Comparison of ENCODE assay signal across 23 cellular contexts in genomic region chr2:28978606-28979005, GRCh38. TPM values are rescaled to one million over a fixed set of nuclear protein-coding genes. Genes with fewer than 3 reads are reported as not detected.
"Had no signal": no experiment of that assay in that cellular context is flagged by ENCODE, and none has a peak within 500 bp of the region (broad histone marks: within the 10 kb centered on the region; RNA-seq: fewer than 3 reads in every experiment).

No MANE protein-coding gene starts in this region.

- DNase-seq: activated CD4-positive, alpha-beta memory T cell treated with anti-CD3 and anti-CD28 coated beads for 36 hours; activated CD4-positive, alpha-beta T cell treated with anti-CD3 and anti-CD28 coated beads for 4 hours; activated CD4-positive, CD25-positive, alpha-beta regulatory T cell; activated CD8-positive, alpha-beta memory T cell treated with anti-CD3 and anti-CD28 coated beads, Interleukin-2, amount 10 ng/mL, durations not matched to agents 7 days and 5 days; heart right ventricle; islet precursor cell; left cardiac atrium; occipital lobe; stimulated activated CD4-positive, alpha-beta T cell treated with anti-CD3 and anti-CD28 coated beads, Interleukin-15, amount 100 ng/mL, for 24 hours; stimulated activated naive B cell treated with anti-CD40 and anti-IgM and Interleukin-4, amounts not matched to agents 10 μg/mL and 1 μg/mL and 100 μg/mL, for 72 hours; T-helper 1 cell; T-helper 9 cell; trophoblast cell; uterus had no signal

- H3K9me3 Mint-ChIP-seq: activated T-helper 1 cell treated with anti-CD3 and anti-CD28 coated beads, Interleukin-12 subunit alpha, Interleukin-12 subunit beta, Interleukin-2, Interleukin-4 antibody, amounts not matched to agents 30 ng/mL and 10 ng/mL and 1 ng/mL, durations not matched to agents 14 hours and 24 hours and 36 hours; memory B cell; natural killer cell treated with Interleukin-12 subunit alpha and Interleukin-12 subunit beta and Interleukin-15 and Interleukin-18, amount 100 ng/mL, for 72 hours; stimulated activated naive B cell treated with anti-CD40 and anti-IgM and Interleukin-4, amounts not matched to agents 10 μg/mL and 1 μg/mL and 100 μg/mL, for 72 hours had no signal

- H3K4me3 ChIP-seq: breast epithelium, heart right ventricle, sigmoid colon, smooth muscle cell, uterus had no signal

- H3K36me3 Mint-ChIP-seq: activated CD4-positive, alpha-beta memory T cell treated with anti-CD3 and anti-CD28 coated beads for 36 hours; activated CD8-positive, alpha-beta memory T cell treated with anti-CD3 and anti-CD28 coated beads, Interleukin-2, amount 10 ng/mL, durations not matched to agents 7 days and 5 days; activated naive CD8-positive, alpha-beta T cell; memory B cell; natural killer cell treated with Interleukin-12 subunit alpha and Interleukin-12 subunit beta and Interleukin-15 and Interleukin-18, amount 100 ng/mL, for 72 hours; stimulated activated naive B cell treated with anti-CD40 and anti-IgM and Interleukin-4, amounts not matched to agents 10 μg/mL and 1 μg/mL and 100 μg/mL, for 72 hours had no signal

- H3K27ac ChIP-seq: breast epithelium, heart right ventricle, sigmoid colon, uterus had no signal

- H3K36me3 ChIP-seq: breast epithelium, heart right ventricle, sigmoid colon, uterus had no signal

- H3K4me1 ChIP-seq: uterus had no signal

- H3K9me3 ChIP-seq: sigmoid colon, uterus had no signal

- H3K27me3 ChIP-seq: breast epithelium, heart right ventricle, sigmoid colon, uterus had no signal

- H3K27ac Mint-ChIP-seq: activated CD4-positive, alpha-beta memory T cell treated with anti-CD3 and anti-CD28 coated beads for 36 hours; activated CD8-positive, alpha-beta memory T cell treated with anti-CD3 and anti-CD28 coated beads, Interleukin-2, amount 10 ng/mL, durations not matched to agents 7 days and 5 days; activated naive CD8-positive, alpha-beta T cell; activated T-helper 1 cell treated with anti-CD3 and anti-CD28 coated beads, Interleukin-12 subunit alpha, Interleukin-12 subunit beta, Interleukin-2, Interleukin-4 antibody, amounts not matched to agents 30 ng/mL and 10 ng/mL and 1 ng/mL, durations not matched to agents 14 hours and 24 hours and 36 hours; memory B cell had no signal

- ATAC-seq: activated CD8-positive, alpha-beta memory T cell treated with anti-CD3 and anti-CD28 coated beads, Interleukin-2, amount 10 ng/mL, durations not matched to agents 7 days and 5 days; heart right ventricle; left cardiac atrium; natural killer cell treated with Interleukin-12 subunit alpha and Interleukin-12 subunit beta and Interleukin-15 and Interleukin-18, amount 100 ng/mL, for 72 hours; stimulated activated naive B cell treated with anti-CD40 and anti-IgM and Interleukin-4, amounts not matched to agents 10 μg/mL and 1 μg/mL and 100 μg/mL, for 72 hours had no signal

- H3K4me1 Mint-ChIP-seq: memory B cell; stimulated activated naive B cell treated with anti-CD40 and anti-IgM and Interleukin-4, amounts not matched to agents 10 μg/mL and 1 μg/mL and 100 μg/mL, for 72 hours had no signal

- H3K27me3 Mint-ChIP-seq: activated CD4-positive, alpha-beta memory T cell treated with anti-CD3 and anti-CD28 coated beads for 36 hours; activated CD8-positive, alpha-beta memory T cell treated with anti-CD3 and anti-CD28 coated beads, Interleukin-2, amount 10 ng/mL, durations not matched to agents 7 days and 5 days; activated naive CD8-positive, alpha-beta T cell; natural killer cell treated with Interleukin-12 subunit alpha and Interleukin-12 subunit beta and Interleukin-15 and Interleukin-18, amount 100 ng/mL, for 72 hours had no signal

- H3K4me3 Mint-ChIP-seq: activated CD4-positive, alpha-beta memory T cell treated with anti-CD3 and anti-CD28 coated beads for 36 hours; activated CD8-positive, alpha-beta memory T cell treated with anti-CD3 and anti-CD28 coated beads, Interleukin-2, amount 10 ng/mL, durations not matched to agents 7 days and 5 days; activated naive CD8-positive, alpha-beta T cell; activated T-helper 1 cell treated with anti-CD3 and anti-CD28 coated beads, Interleukin-12 subunit alpha, Interleukin-12 subunit beta, Interleukin-2, Interleukin-4 antibody, amounts not matched to agents 30 ng/mL and 10 ng/mL and 1 ng/mL, durations not matched to agents 14 hours and 24 hours and 36 hours; memory B cell; natural killer cell treated with Interleukin-12 subunit alpha and Interleukin-12 subunit beta and Interleukin-15 and Interleukin-18, amount 100 ng/mL, for 72 hours; stimulated activated naive B cell treated with anti-CD40 and anti-IgM and Interleukin-4, amounts not matched to agents 10 μg/mL and 1 μg/mL and 100 μg/mL, for 72 hours had no signal

RNA-seq across cellular contexts. Expression of gene TOGARAM2, which starts 2.5 kb away (rescaled TPM):
- total RNA-seq: epithelial cell of proximal tubule, renal cortical epithelial cell had no signal
